8 cellular contexts compared by ENCODE assay signal in genomic region chr3:179558742-179559364, GRCh38.
DNase-seq lines count a peak whose midpoint lies in the region; ATAC-seq lines count a peak whose summit lies in the region.

No MANE protein-coding gene starts in this region.

- no peak overlapping the region for H3K27ac ChIP-seq in caudate nucleus (ENCODE audit: low read depth, low read length)

- peak; percentile 62 for DNase-seq in activated CD8-positive, alpha-beta memory T cell treated with anti-CD3 and anti-CD28 coated beads for 24 hours
- DNase-seq in activated CD8-positive, alpha-beta memory T cell treated with anti-CD3 and anti-CD28 coated beads, Interleukin-2, amount 50 U/mL, for 48 hours, result no peak
- DNase-seq in NCI-H146 (lab: John Stamatoyannopoulos, UW), result peak; percentile 74
- DNase-seq in T-helper 2 cell, result peak in 3 of 5 experiments; percentile 8 to 66 (median 9)
- DNase-seq in caudate nucleus (lab: John Stamatoyannopoulos, UW), result peak in 49 of 61 donors; percentile 0 to 81 (median 22)
- DNase-seq in left kidney (ENCODE audit: low read depth, low spot score), result peak; percentile 84
- DNase-seq in stimulated activated CD8-positive, alpha-beta memory T cell treated with anti-CD3 and anti-CD28 coated beads, Interleukin-12 subunit alpha, Interleukin-12 subunit beta, amount 100 ng/mL, for 24 hours (ENCODE audit: extremely low read depth), result peak; percentile 1

- no peak for ATAC-seq in HG03159 (IDR thresholded peaks at IDR 0.05; ENCODE audit: unreplicated experiment)
